Comparison of ENCODE assay signal across 1 cellular context in the genomic region with DNA sequence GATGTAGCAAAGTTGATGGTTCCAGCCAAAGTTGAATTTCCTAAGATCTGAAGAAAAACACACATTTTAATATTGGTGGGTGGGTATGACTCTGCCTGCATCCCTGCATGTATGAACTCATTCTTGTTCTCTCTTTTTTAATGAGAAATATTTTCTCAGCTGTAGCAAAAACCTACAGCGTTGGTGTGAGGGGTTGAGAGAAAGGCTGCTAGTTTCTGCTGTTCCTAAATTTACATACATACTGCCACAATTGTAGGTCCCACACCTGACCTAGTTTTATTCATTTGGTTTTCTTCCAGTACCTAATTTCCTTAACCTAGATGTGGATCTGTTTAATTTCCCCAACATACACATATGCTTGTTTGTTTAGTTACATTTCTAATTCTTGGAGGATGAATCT.
TF ChIP-seq lines count a peak whose summit lies in the region.

No MANE protein-coding gene starts in this region.

TF ChIP-seq in GM12878, 131 proteins besides CTCF, POLR2A, EP300 and RAD21:
- TF ChIP-seq PML (IDR thresholded peaks at IDR 0.05; ENCODE audit: low read length) = no peak
- peak; percentile 11; the same call in 1 of the 3 replicates for TF ChIP-seq POU2F2 (IDR thresholded peaks at IDR 0.05; ENCODE audit: borderline replicate concordance, low read depth, low read length)
- TF ChIP-seq JUND (IDR thresholded peaks at IDR 0.05; ENCODE audit: low read depth, low read length) = no peak
